Comparison of ENCODE assay signal across 8 cellular contexts in the genomic region with DNA sequence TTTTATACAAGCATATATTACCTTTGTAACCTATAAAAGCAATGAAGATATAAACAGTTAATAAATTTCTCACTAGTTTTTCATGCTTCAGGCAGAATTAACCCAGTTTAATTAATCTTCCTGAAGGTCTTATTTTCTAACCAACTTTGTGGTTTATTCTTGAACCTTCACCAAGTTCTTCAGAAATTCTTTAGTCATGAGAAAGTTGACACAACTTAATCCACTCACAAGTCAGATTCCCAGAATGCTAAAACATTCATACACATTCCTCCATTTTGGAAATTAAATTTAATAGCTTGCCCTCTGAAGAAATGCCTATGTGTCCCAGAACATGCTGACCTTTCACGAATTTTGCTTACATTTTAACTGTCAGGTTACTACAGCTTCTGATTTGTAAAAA.
"Had no signal": no experiment of that assay in that cellular context is flagged by ENCODE, and none has a peak within 500 bp of the region (broad histone marks: within the 10 kb centered on the region; RNA-seq: fewer than 3 reads in every experiment).

No MANE protein-coding gene starts in this region.

- DNase-seq: activated naive CD4-positive, alpha-beta T cell treated with anti-CD3 and anti-CD28 coated beads, Interleukin-2, amount 50 U/mL, for 16 hours; amniotic stem cell; naive B cell; posterior cingulate gyrus; right cardiac atrium; stimulated activated naive CD4-positive, alpha-beta T cell treated with Interleukin-2 at 50 U/mL for 16 hours; trophoblast cell had no signal

- H3K4me3 ChIP-seq: hepatocyte had no signal
